22 cellular contexts compared by ENCODE assay signal in the genomic region with DNA sequence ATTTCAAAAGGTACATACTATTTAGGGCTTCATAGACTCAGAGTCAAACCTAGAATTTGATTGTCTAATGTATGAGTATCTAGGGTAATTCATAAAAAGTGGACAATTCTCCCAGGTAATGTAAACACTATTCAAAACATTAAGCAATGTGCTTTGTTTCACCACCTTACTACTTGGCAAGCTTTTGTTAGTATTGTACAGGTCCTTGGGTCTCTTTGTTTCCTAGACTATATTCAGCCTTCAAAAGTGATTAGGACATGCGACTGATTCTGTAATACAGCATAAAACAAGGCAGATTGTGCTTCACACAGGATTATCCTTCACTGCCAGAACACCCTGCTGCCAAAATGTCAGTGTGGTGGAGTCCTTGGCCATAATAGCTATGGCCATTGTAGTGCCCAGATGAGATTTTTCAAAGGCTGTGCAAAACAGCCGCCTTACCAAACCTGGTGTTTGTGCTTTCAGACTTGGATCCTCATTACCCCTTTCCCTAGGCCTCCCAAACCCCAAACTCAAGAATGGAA.
"Had no signal": no experiment of that assay in that cellular context is flagged by ENCODE, and none has a peak within 500 bp of the region (broad histone marks: within the 10 kb centered on the region; RNA-seq: fewer than 3 reads in every experiment).

No MANE protein-coding gene starts in this region.

- H3K4me1 Mint-ChIP-seq: activated CD4-positive, alpha-beta T cell treated with anti-CD3 and anti-CD28 coated beads, Interleukin-2, amount 10 ng/mL, durations not matched to agents 7 days and 5 days; activated T-helper 17 cell treated with anti-CD3 and anti-CD28 coated beads, Interleukin-2, amount 50 U/mL, for 72 hours; central memory CD8-positive, alpha-beta T cell; stimulated activated memory B cell treated with anti-CD40 and anti-IgM and Interleukin-4, amounts not matched to agents 10 μg/mL and 1 μg/mL and 100 μg/mL, for 72 hours had no signal

- H3K36me3 Mint-ChIP-seq: activated naive CD4-positive, alpha-beta T cell treated with anti-CD3 and anti-CD28 coated beads, Interleukin-2, amount 50 U/mL, for 72 hours; naive thymus-derived CD4-positive, alpha-beta T cell; stimulated activated memory B cell treated with anti-CD40 and anti-IgM and Interleukin-4, amounts not matched to agents 10 μg/mL and 1 μg/mL and 100 μg/mL, for 72 hours had no signal

- H3K27ac ChIP-seq: ascending aorta, coronary artery, epithelial cell of prostate, heart right ventricle, transverse colon, uterus, VCaP had no signal

- ATAC-seq: activated CD8-positive, alpha-beta T cell treated with anti-CD3 and anti-CD28 coated beads, Interleukin-2, amount 10 ng/mL, durations not matched to agents 7 days and 5 days; activated naive CD4-positive, alpha-beta T cell treated with anti-CD3 and anti-CD28 coated beads, Interleukin-2, amount 50 U/mL, for 72 hours; activated T-helper 17 cell treated with anti-CD3 and anti-CD28 coated beads, Interleukin-2, amount 50 U/mL, for 72 hours; heart right ventricle; naive thymus-derived CD4-positive, alpha-beta T cell; stimulated activated memory B cell treated with anti-CD40 and anti-IgM and Interleukin-4, amounts not matched to agents 10 μg/mL and 1 μg/mL and 100 μg/mL, for 72 hours had no signal

- H3K27me3 ChIP-seq: ascending aorta, heart right ventricle, sigmoid colon, transverse colon, uterus had no signal

- H3K4me1 ChIP-seq: ascending aorta had no signal

- H3K4me3 Mint-ChIP-seq: activated CD4-positive, alpha-beta T cell treated with anti-CD3 and anti-CD28 coated beads, Interleukin-2, amount 10 ng/mL, durations not matched to agents 7 days and 5 days; activated CD8-positive, alpha-beta T cell treated with anti-CD3 and anti-CD28 coated beads, Interleukin-2, amount 10 ng/mL, durations not matched to agents 7 days and 5 days; activated T-helper 17 cell treated with anti-CD3 and anti-CD28 coated beads, Interleukin-2, amount 50 U/mL, for 72 hours; central memory CD8-positive, alpha-beta T cell; naive thymus-derived CD4-positive, alpha-beta T cell; neural crest cell; stimulated activated memory B cell treated with anti-CD40 and anti-IgM and Interleukin-4, amounts not matched to agents 10 μg/mL and 1 μg/mL and 100 μg/mL, for 72 hours; T-helper 2 cell treated with Interferon-gamma antibody and Interleukin-4, amounts not matched to agents 5 μg/mL and 100 μg/mL, for 36 hours had no signal

- H3K9me3 Mint-ChIP-seq: activated CD4-positive, alpha-beta T cell treated with anti-CD3 and anti-CD28 coated beads, Interleukin-2, amount 10 ng/mL, durations not matched to agents 7 days and 5 days; activated naive CD4-positive, alpha-beta T cell treated with anti-CD3 and anti-CD28 coated beads, Interleukin-2, amount 50 U/mL, for 72 hours; activated T-helper 17 cell treated with anti-CD3 and anti-CD28 coated beads, Interleukin-2, amount 50 U/mL, for 72 hours; central memory CD8-positive, alpha-beta T cell; neural crest cell; stimulated activated memory B cell treated with anti-CD40 and anti-IgM and Interleukin-4, amounts not matched to agents 10 μg/mL and 1 μg/mL and 100 μg/mL, for 72 hours; T-helper 2 cell treated with Interferon-gamma antibody and Interleukin-4, amounts not matched to agents 5 μg/mL and 100 μg/mL, for 36 hours had no signal

- H3K36me3 ChIP-seq: ascending aorta, heart right ventricle, sigmoid colon, transverse colon, uterus had no signal

- H3K27ac Mint-ChIP-seq: activated CD4-positive, alpha-beta T cell treated with anti-CD3 and anti-CD28 coated beads, Interleukin-2, amount 10 ng/mL, durations not matched to agents 7 days and 5 days; activated CD8-positive, alpha-beta T cell treated with anti-CD3 and anti-CD28 coated beads, Interleukin-2, amount 10 ng/mL, durations not matched to agents 7 days and 5 days; activated naive CD4-positive, alpha-beta T cell treated with anti-CD3 and anti-CD28 coated beads, Interleukin-2, amount 50 U/mL, for 72 hours; activated T-helper 17 cell treated with anti-CD3 and anti-CD28 coated beads, Interleukin-2, amount 50 U/mL, for 72 hours; naive thymus-derived CD4-positive, alpha-beta T cell; stimulated activated memory B cell treated with anti-CD40 and anti-IgM and Interleukin-4, amounts not matched to agents 10 μg/mL and 1 μg/mL and 100 μg/mL, for 72 hours; T-helper 2 cell treated with Interferon-gamma antibody and Interleukin-4, amounts not matched to agents 5 μg/mL and 100 μg/mL, for 36 hours had no signal

- DNase-seq: activated CD4-positive, alpha-beta T cell treated with anti-CD3 and anti-CD28 coated beads, Interleukin-2, amount 10 ng/mL, durations not matched to agents 7 days and 5 days; activated CD4-positive, CD25-positive, alpha-beta regulatory T cell treated with anti-CD3 and anti-CD28 coated beads, Interleukin-2, amount 50 U/mL, for 72 hours; activated CD8-positive, alpha-beta T cell treated with anti-CD3 and anti-CD28 coated beads, Interleukin-2, amount 10 ng/mL, durations not matched to agents 7 days and 5 days; heart right ventricle; naive thymus-derived CD4-positive, alpha-beta T cell; occipital lobe; sigmoid colon; stimulated activated CD4-positive, alpha-beta T cell treated with anti-CD3 and anti-CD28 coated beads, Interleukin-15, amount 100 ng/mL, for 24 hours; transverse colon; uterus had no signal

- H3K4me3 ChIP-seq: ascending aorta, coronary artery, heart right ventricle, lung, sigmoid colon, smooth muscle cell, transverse colon, uterus had no signal
